ENCODE assay signal across 1 cellular context in the genomic region with DNA sequence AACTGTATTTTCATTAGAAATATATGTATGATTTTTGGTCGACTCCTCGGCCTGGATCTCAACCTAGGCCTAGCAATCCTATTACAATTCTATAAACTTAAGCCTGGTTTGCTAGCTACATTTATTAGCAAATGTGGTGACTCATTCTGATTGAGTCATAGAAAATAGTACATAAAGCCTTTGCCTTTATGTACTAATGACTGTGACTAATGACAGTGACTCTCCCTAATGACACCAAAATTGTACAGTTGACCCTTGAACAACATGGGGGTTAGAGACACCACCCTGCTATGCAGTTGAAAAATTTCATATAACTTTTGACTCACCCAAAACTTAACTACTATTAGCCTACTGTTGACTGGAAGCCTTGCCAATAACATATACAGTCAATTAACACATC.
TF ChIP-seq lines count a peak whose summit lies in the region.

No MANE protein-coding gene starts in this region.

TF ChIP-seq in endothelial cell of umbilical vein, 7 proteins besides CTCF, POLR2A, EP300 and RAD21:
- TF ChIP-seq POLR2AphosphoS5 (IDR thresholded peaks at IDR 0.05; ENCODE audit: insufficient read depth, low read depth, low read length) (peak; percentile 21), FOS (IDR thresholded peaks at IDR 0.05; ENCODE audit: borderline replicate concordance, insufficient read depth, low read length) (peak; percentile 96), MAX (IDR thresholded peaks at IDR 0.05; ENCODE audit: insufficient read depth, insufficient read length) (no peak), JUN (IDR thresholded peaks at IDR 0.05; ENCODE audit: borderline replicate concordance, insufficient read depth, insufficient read length, low read depth) (peak; percentile 75), MYC (IDR thresholded peaks at IDR 0.05; ENCODE audit: low read depth, low read length) (no peak), GATA2 (IDR thresholded peaks at IDR 0.05; ENCODE audit: insufficient read depth, insufficient read length, low read depth, low read length) (no peak)
